8 cellular contexts compared by ENCODE assay signal in the genomic region with DNA sequence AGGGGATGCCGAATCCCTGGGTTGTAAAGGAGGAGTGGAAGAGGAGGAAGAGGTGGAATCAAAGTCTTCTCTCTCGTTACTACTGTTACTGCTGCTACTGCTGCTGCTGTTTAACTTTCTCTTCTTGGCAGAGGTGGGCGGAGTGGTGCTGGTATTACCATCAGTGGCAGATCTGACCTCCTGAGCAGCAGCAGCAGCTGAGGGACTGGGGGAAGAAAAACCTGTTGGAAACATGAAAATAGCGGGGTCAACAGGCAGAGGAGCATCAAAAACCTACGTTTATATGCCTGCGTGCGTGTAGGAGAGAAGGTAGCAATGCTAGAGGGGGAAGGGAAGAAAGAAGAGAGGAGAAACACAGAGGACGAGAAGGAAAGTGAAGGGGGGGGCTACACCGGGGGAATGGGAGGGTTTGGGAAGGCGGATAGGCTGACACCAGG. TPM values are rescaled to one million over a fixed set of nuclear protein-coding genes. Genes with fewer than 3 reads are reported as not detected.
DNase-seq lines count a peak whose midpoint lies in the region; ATAC-seq and TF ChIP-seq lines count a peak whose summit lies in the region.

No MANE protein-coding gene starts in this region.

- DNase-seq in Calu3 (peak; percentile 18), MG63 (peak; percentile 44), epithelial cell of proximal tubule (ENCODE audit: low read depth) (no peak), natural killer cell (peak; percentile 23), posterior vena cava (ENCODE audit: low spot score) (no peak)
- DNase-seq in activated CD8-positive, alpha-beta memory T cell treated with anti-CD3 and anti-CD28 coated beads, Interleukin-2, amount 50 U/mL, for 48 hours, result peak; percentile 61

- H3K4me3 Mint-ChIP-seq in Calu3 (ENCODE audit: low read depth, unreplicated experiment), result peak overlapping the region; percentile 76
- H3K4me3 Mint-ChIP-seq in natural killer cell, result peak overlapping the region; percentile 93

- CTCF ChIA-PET in Calu3 (lab: Charles Lee), result interaction anchor here (0.6 to 0.8 kb wide), 2 partner anchors 17 to 52 kb away, joined by 4 to 5 read pairs; no protein-coding TSS in a partner anchor

- H3K27me3 Mint-ChIP-seq in Calu3 (ENCODE audit: unreplicated experiment) (no peaks in the 10 kb centered on the region), natural killer cell (ENCODE audit: low read depth in 2 of 2) (no peaks in the 10 kb centered on the region)

- H3K36me3 Mint-ChIP-seq in Calu3 (ENCODE audit: insufficient read depth, unreplicated experiment), result peaks cover 31% of the 10 kb centered on the region
- no peaks in the 10 kb centered on the region for H3K36me3 Mint-ChIP-seq in natural killer cell

- no peaks in the 10 kb centered on the region for H3K9me3 ChIP-seq in MG63

- ATAC-seq in GM21717 (IDR thresholded peaks at IDR 0.05; ENCODE audit: unreplicated experiment) (peak; percentile 57), natural killer cell (peak; percentile 39 to 61 (median 41))

- no peak for TF ChIP-seq CTCF in Calu3 (IDR thresholded peaks at IDR 0.05; ENCODE audit: unreplicated experiment)
- no peak for TF ChIP-seq CTCF in epithelial cell of proximal tubule (conservative IDR thresholded peaks at IDR 0.05; ENCODE audit: low read depth, low read length)
- no peak for TF ChIP-seq CTCF in natural killer cell (IDR thresholded peaks at IDR 0.05)

- H3K27ac ChIP-seq in temporal lobe (ENCODE audit: low read depth, low read length), result peak overlapping the region; percentile 94

- H3K4me1 Mint-ChIP-seq in Calu3 (ENCODE audit: low read depth, unreplicated experiment) (peaks cover 9% of the 10 kb centered on the region), natural killer cell (peaks cover 13 to 28% of the 10 kb centered on the region in 2 donors)

- H3K27me3 ChIP-seq in MG63, result no peaks in the 10 kb centered on the region

- peak overlapping the region; percentile 73 for H3K4me3 ChIP-seq in MG63
- peak overlapping the region; percentile 70 for H3K4me3 ChIP-seq in epithelial cell of proximal tubule (ENCODE audit: low read depth, low read length)

- H3K9me3 Mint-ChIP-seq in Calu3 (ENCODE audit: low read depth, unreplicated experiment) (no peaks in the 10 kb centered on the region), natural killer cell (no peaks in the 10 kb centered on the region)

- BruUV-seq in Calu3 (replicated peaks; lab: Mats Ljungman, UMichigan), result no TSS peak

- peaks cover 9% of the 10 kb centered on the region; the same call in 1 of the 2 replicates for H3K36me3 ChIP-seq in MG63

- peak overlapping the region; percentile 58 for H3K27ac Mint-ChIP-seq in Calu3 (ENCODE audit: unreplicated experiment)
- H3K27ac Mint-ChIP-seq in natural killer cell, result peak overlapping the region; percentile 91

- intact Hi-C loops in Calu3 (cut with micrococcal nuclease; ENCODE audit: unreplicated experiment), result loop anchor here (2.0 kb wide), 1 partner anchor 44 kb away; the partner anchor contains the start of gene MCTS1
- intact Hi-C loops in natural killer cell (cut with micrococcal nuclease), result loop anchor here (5.0 kb wide), 1 partner anchor 63 kb away; no protein-coding TSS in a partner anchor
- intact Hi-C loops in posterior vena cava (cut with DNase I), result no loop called here

RNA-seq across cellular contexts. Expression of gene CUL4B, which starts 0.3 kb away (rescaled TPM):
- total RNA-seq in Calu3 (2022) (32.8 and 35.2 TPM in 2 replicates), epithelial cell of proximal tubule (18.5 and 28.1 TPM in 2 replicates), natural killer cell (10 to 100 TPM; 32.6 to 42.3 (median 33.3) TPM), temporal lobe (47.9 TPM), posterior vena cava (10 to 100 TPM; 52.7 to 56.5 TPM)
- total RNA-seq in MG63 (2014; rRNA removed; shearing (Covaris generic); ENCODE audit: low replicate concordance), result 19.0 and 22.3 TPM in 2 replicates

RNA-seq across cellular contexts. Expression of gene MCTS1, which starts 43.5 kb away (rescaled TPM):
- total RNA-seq in Calu3 (2022) (64.7 and 67.7 TPM in 2 replicates), epithelial cell of proximal tubule (47.6 and 54.2 TPM in 2 replicates), natural killer cell (10 to 100 TPM; 17.6 to 21.2 (median 18.8) TPM), temporal lobe (31.7 TPM), posterior vena cava (10 to 100 TPM; 24.2 to 32.0 TPM)
- total RNA-seq in MG63 (2014; rRNA removed; shearing (Covaris generic); ENCODE audit: low replicate concordance), result 130 and 189 TPM in 2 replicates

Comparison
In these comparisons a context has a peak if more than half of its experiments do, and no peak if none do; other contexts are left out.
1. DNase-seq: peak in Calu3 (single experiment), MG63 (single experiment), activated CD8-positive, alpha-beta memory T cell treated with anti-CD3 and anti-CD28 coated beads, Interleukin-2, amount 50 U/mL, for 48 hours (single experiment) and natural killer cell (single experiment); none in epithelial cell of proximal tubule (single experiment) and posterior vena cava (single experiment).
2. intact Hi-C loops: an anchor here in Calu3 (2.0 kb wide) and natural killer cell (5.0 kb wide); none called in posterior vena cava.